16 cellular contexts compared by ENCODE assay signal in the genomic region with DNA sequence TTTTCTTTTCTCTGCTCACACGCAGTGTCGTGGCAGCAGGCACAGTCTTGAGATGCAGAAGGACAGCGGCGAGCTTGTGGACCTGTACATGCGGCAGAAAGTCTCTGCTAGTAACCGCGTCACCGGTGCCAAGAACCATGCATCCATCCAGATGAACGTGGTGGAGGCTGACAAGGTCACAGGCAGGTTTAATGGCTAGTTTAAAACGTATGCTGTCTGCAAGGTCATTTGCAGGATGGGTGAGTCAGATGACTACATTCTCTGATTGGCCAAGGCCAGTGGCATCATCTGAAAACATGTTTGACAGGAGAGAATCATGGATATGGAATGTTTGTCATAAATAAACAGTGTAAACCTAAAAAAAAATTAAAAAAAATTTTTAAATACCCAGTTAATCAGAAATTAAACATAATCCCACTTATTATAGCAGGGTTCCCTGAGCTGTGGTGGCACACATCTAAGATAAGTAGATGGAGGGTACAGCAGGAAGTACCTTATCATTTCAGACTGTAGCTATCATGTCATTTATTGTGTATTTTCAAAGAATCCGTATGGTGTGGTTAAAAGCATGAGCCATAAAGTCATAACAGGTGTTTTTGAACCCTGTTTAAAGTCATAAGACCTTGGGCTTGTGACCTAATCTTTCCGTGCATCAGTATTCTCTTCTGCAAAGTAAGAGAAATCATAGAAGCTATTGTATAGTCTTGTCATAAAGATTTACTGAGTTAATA. TPM values are rescaled to one million over a fixed set of nuclear protein-coding genes. Genes with fewer than 3 reads are reported as not detected.
DNase-seq lines count a peak whose midpoint lies in the region; ATAC-seq and TF ChIP-seq lines count a peak whose summit lies in the region.
"Had no signal": no experiment of that assay in that cellular context is flagged by ENCODE, and none has a peak within 500 bp of the region (broad histone marks: within the 10 kb centered on the region; RNA-seq: fewer than 3 reads in every experiment).

No MANE protein-coding gene starts in this region.

- H4K20me1 ChIP-seq in SK-N-SH (ENCODE audit: insufficient read depth): no peaks in the 10 kb centered on the region
- H4K20me1 ChIP-seq in osteoblast (ENCODE audit: insufficient read depth, low read length): no peaks in the 10 kb centered on the region

- H3K4me2 ChIP-seq in SK-N-SH (no peak overlapping the region), osteoblast (ENCODE audit: insufficient read depth, low read length) (no peak overlapping the region)
- H3K4me2 ChIP-seq: GM23338, neural progenitor cell had no signal

- no peak for DNase-seq in activated CD4-positive, alpha-beta T cell treated with anti-CD3 and anti-CD28 coated beads for 36 hours
- no peak for DNase-seq in activated CD4-positive, alpha-beta T cell treated with anti-CD3 and anti-CD28 coated beads for 1 hour
- no peak for DNase-seq in SK-N-SH
- DNase-seq in epithelial cell of prostate (ENCODE audit: low read depth, low spot score): peak; percentile 27
- peak; percentile 38 for DNase-seq in osteoblast (ENCODE audit: insufficient read length, low spot score, missing footprints)
- DNase-seq: 8988T; activated CD8-positive, alpha-beta memory T cell treated with anti-CD3 and anti-CD28 coated beads, Interleukin-2, amount 50 U/mL, for 4 hours; amygdala; glutamatergic neuron; NCI-H1092 had no signal

- H3K27me3 ChIP-seq in SK-N-SH (ENCODE audit: insufficient read depth) (no peaks in the 10 kb centered on the region), osteoblast (ENCODE audit: insufficient read depth, low read length) (no peaks in the 10 kb centered on the region)
- H3K27me3 ChIP-seq: neural progenitor cell had no signal

- 0 out of 2 replicates have a peak overlapping the region, but pooled peaks have one; percentile 32 for H2AFZ ChIP-seq in SK-N-SH (ENCODE audit: low read depth)
- H2AFZ ChIP-seq in osteoblast (ENCODE audit: low read length): no peak overlapping the region
- H2AFZ ChIP-seq: GM23338, neural progenitor cell had no signal

- peaks cover 2% of the 10 kb centered on the region for H3K27me3 Mint-ChIP-seq in activated CD4-positive, alpha-beta T cell treated with anti-CD3 and anti-CD28 coated beads for 36 hours

- POLR2A ChIA-PET in activated CD4-positive, alpha-beta T cell treated with anti-CD3 and anti-CD28 coated beads for 36 hours (lab: Charles Lee): no interaction called here
- POLR2A ChIA-PET in SK-N-SH (lab: Yijun Ruan, JAX): no interaction called here

- peaks cover 9% of the 10 kb centered on the region for H3K4me1 Mint-ChIP-seq in activated CD4-positive, alpha-beta T cell treated with anti-CD3 and anti-CD28 coated beads for 36 hours
- H3K4me1 Mint-ChIP-seq: neural progenitor cell had no signal

- H3F3A ChIP-seq in SK-N-SH (replicated peaks; ENCODE audit: insufficient read depth): peaks cover 29% of the 10 kb centered on the region

- H3K9me3 ChIP-seq in SK-N-SH: no peaks in the 10 kb centered on the region
- H3K9me3 ChIP-seq in osteoblast (ENCODE audit: low read depth, low read length): no peaks in the 10 kb centered on the region

- no peak overlapping the region for H3K27ac Mint-ChIP-seq in activated CD4-positive, alpha-beta T cell treated with anti-CD3 and anti-CD28 coated beads for 36 hours
- H3K27ac Mint-ChIP-seq: GM23338, neural progenitor cell had no signal

- H3K9me2 ChIP-seq in SK-N-SH: no peaks in the 10 kb centered on the region

- 78% methylated on average over 12 of the region's 12 CpGs for WGBS in SK-N-SH (ENCODE audit: low lambda C conversion rate)

- H3K4me3 ChIP-seq in SK-N-SH (ENCODE audit: low read depth in 2 of 2, low read length in 1 of 2) (no peak overlapping the region), osteoblast (ENCODE audit: insufficient read depth, low read length) (no peak overlapping the region)
- H3K4me3 ChIP-seq: GM23338, neural progenitor cell had no signal

- CTCF ChIA-PET in activated CD4-positive, alpha-beta T cell treated with anti-CD3 and anti-CD28 coated beads for 36 hours (lab: Charles Lee): interaction anchor here (0.6 kb wide), 1 partner anchor 1723 kb away, joined by 4 read pairs; no protein-coding TSS in a partner anchor
- CTCF ChIA-PET in SK-N-SH (lab: Yijun Ruan, JAX): interaction anchor here (1.1 kb wide), 1 partner anchor 809 kb away, joined by 3 read pairs; no protein-coding TSS in a partner anchor

- H3K36me3 Mint-ChIP-seq in activated CD4-positive, alpha-beta T cell treated with anti-CD3 and anti-CD28 coated beads for 36 hours (ENCODE audit: low read depth): no peaks in the 10 kb centered on the region
- H3K36me3 Mint-ChIP-seq: neural progenitor cell had no signal

- peak; percentile 85 for ATAC-seq in activated CD4-positive, alpha-beta T cell treated with anti-CD3 and anti-CD28 coated beads for 36 hours
- ATAC-seq in GM18498 (IDR thresholded peaks at IDR 0.05; ENCODE audit: unreplicated experiment) (no peak), HG03280 (IDR thresholded peaks at IDR 0.05; ENCODE audit: unreplicated experiment) (no peak), GM18517 (IDR thresholded peaks at IDR 0.05; ENCODE audit: unreplicated experiment) (no peak)
- ATAC-seq: GM23338, Panc1 had no signal

- H3K9ac ChIP-seq in SK-N-SH: no peak overlapping the region
- H3K9ac ChIP-seq: neural progenitor cell had no signal

- TF ChIP-seq EP300 in SK-N-SH (IDR thresholded peaks at IDR 0.05; ENCODE audit: borderline replicate concordance in 1 of 2, low read depth in 1 of 2, low read length in 1 of 2): no peak

- TF ChIP-seq RAD21 in SK-N-SH (IDR thresholded peaks at IDR 0.05; ENCODE audit: low read length): no peak

- intact Hi-C loops in activated CD4-positive, alpha-beta T cell treated with anti-CD3 and anti-CD28 coated beads for 36 hours (cut with DNase I, micrococcal nuclease): no loop called here

- H3K27ac ChIP-seq in SK-N-SH (ENCODE audit: low read depth in 2 of 2, low read length in 1 of 2) (peak overlapping the region in 1 of 2 experiments; percentile 48; a peak in 1 of 4 replicates), epithelial cell of prostate (peak overlapping the region; percentile 9), osteoblast (ENCODE audit: low read depth, low read length) (no peak overlapping the region)
- H3K27ac ChIP-seq: neural progenitor cell had no signal

- TF ChIP-seq CTCF in SK-N-SH (IDR thresholded peaks at IDR 0.05) (no peak), osteoblast (IDR thresholded peaks at IDR 0.05; ENCODE audit: extremely low read depth, low read depth, low read length) (no peak)

- H3K36me3 ChIP-seq in SK-N-SH (replicated peaks in 1 of 2; ENCODE audit: control insufficient read depth in 1 of 2, insufficient read depth in 2 of 2, low read length in 1 of 2) (no peaks in the 10 kb centered on the region), osteoblast (ENCODE audit: insufficient read depth, low read length) (no peaks in the 10 kb centered on the region)
- H3K36me3 ChIP-seq: neural progenitor cell had no signal

- H3K9me3 Mint-ChIP-seq in activated CD4-positive, alpha-beta T cell treated with anti-CD3 and anti-CD28 coated beads for 36 hours (ENCODE audit: low read depth): no peaks in the 10 kb centered on the region
- H3K9me3 Mint-ChIP-seq: GM23338, neural progenitor cell had no signal

- H3K4me1 ChIP-seq in SK-N-SH (ENCODE audit: control insufficient read depth in 1 of 2, insufficient read depth in 2 of 2, low read depth in 1 of 2, low read length in 1 of 2) (no peaks in the 10 kb centered on the region; a peak in 2 of 4 replicates), osteoblast (ENCODE audit: insufficient read depth, low read length) (peaks cover 12% of the 10 kb centered on the region)
- H3K4me1 ChIP-seq: neural progenitor cell had no signal

- no peak overlapping the region for H3K4me3 Mint-ChIP-seq in activated CD4-positive, alpha-beta T cell treated with anti-CD3 and anti-CD28 coated beads for 36 hours
- H3K4me3 Mint-ChIP-seq: GM23338, neural progenitor cell had no signal

- H3K79me2 ChIP-seq in SK-N-SH (ENCODE audit: insufficient read depth) (no peaks in the 10 kb centered on the region), osteoblast (ENCODE audit: insufficient read depth, low read length) (no peaks in the 10 kb centered on the region)

TF ChIP-seq in SK-N-SH, 30 proteins besides CTCF, POLR2A, EP300 and RAD21:
- no peak for TF ChIP-seq RCOR1 (IDR thresholded peaks at IDR 0.05; ENCODE audit: low read length)
- no peak for TF ChIP-seq FOXJ3 (CRISPR knock-in tag; IDR thresholded peaks at IDR 0.05)
- TF ChIP-seq FOSL2 (IDR thresholded peaks at IDR 0.05; ENCODE audit: borderline replicate concordance, low read depth): no peak
- no peak for TF ChIP-seq TAF1 (IDR thresholded peaks at IDR 0.05; ENCODE audit: borderline replicate concordance, low read depth, low read length)
- TF ChIP-seq CHD2 (IDR thresholded peaks at IDR 0.05; ENCODE audit: low read length, partially characterized antibody): no peak
- no peak for TF ChIP-seq GATA2 (CRISPR knock-in tag; IDR thresholded peaks at IDR 0.05)
- TF ChIP-seq, protein P1, sequence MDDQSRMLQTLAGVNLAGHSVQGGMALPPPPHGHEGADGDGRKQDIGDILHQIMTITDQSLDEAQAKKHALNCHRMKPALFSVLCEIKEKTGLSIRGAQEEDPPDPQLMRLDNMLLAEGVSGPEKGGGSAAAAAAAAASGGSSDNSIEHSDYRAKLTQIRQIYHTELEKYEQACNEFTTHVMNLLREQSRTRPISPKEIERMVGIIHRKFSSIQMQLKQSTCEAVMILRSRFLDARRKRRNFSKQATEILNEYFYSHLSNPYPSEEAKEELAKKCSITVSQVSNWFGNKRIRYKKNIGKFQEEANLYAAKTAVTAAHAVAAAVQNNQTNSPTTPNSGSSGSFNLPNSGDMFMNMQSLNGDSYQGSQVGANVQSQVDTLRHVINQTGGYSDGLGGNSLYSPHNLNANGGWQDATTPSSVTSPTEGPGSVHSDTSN (IDR thresholded peaks at IDR 0.05): no peak
- no peak for TF ChIP-seq TCF12 (IDR thresholded peaks at IDR 0.05)
- no peak for TF ChIP-seq SIN3A (IDR thresholded peaks at IDR 0.05; ENCODE audit: borderline replicate concordance, low read depth, low read length)
- no peak for TF ChIP-seq EZH2phosphoT487 (IDR thresholded peaks at IDR 0.05; ENCODE audit: borderline replicate concordance, low read depth)

RNA-seq across cellular contexts. Expression of a gene that starts 7.5 kb away (rescaled TPM):
- total RNA-seq in activated CD4-positive, alpha-beta T cell treated with anti-CD3 and anti-CD28 coated beads for 36 hours: 10 to 100 TPM; 10.6 to 14.5 TPM
- 7.2 and 10.0 TPM in 2 replicates for polyA plus RNA-seq in SK-N-SH (2012; rRNA removed)
- polyA plus RNA-seq in SK-N-SH (2012; cell fraction: cytosol; rRNA removed): 8.6 and 8.9 TPM in 2 replicates
- polyA plus RNA-seq in SK-N-SH (2012; cell fraction: nucleus; rRNA removed): 10.7 and 22.6 TPM in 2 replicates
- total RNA-seq in osteoblast: 61.2 and 81.0 TPM in 2 replicates

Comparison
In these comparisons a context has a peak if more than half of its experiments do, and no peak if none do; other contexts are left out.
1. DNase-seq: peak in epithelial cell of prostate (single experiment) and osteoblast (single experiment); none in activated CD4-positive, alpha-beta T cell treated with anti-CD3 and anti-CD28 coated beads for 36 hours (single experiment), activated CD4-positive, alpha-beta T cell treated with anti-CD3 and anti-CD28 coated beads for 1 hour (single experiment) and SK-N-SH (single experiment).